ENCODE assay signal across 30 cellular contexts in genomic region chr16:8808009-8808408, GRCh38.
"Had no signal": no experiment of that assay in that cellular context is flagged by ENCODE, and none has a peak within 500 bp of the region (broad histone marks: within the 10 kb centered on the region; RNA-seq: fewer than 3 reads in every experiment).

No MANE protein-coding gene starts in this region.

- H3K4me1 Mint-ChIP-seq: nephron progenitor cell had no signal

- H3K4me3 Mint-ChIP-seq: mesothelial cell of epicardium; naive B cell; natural killer cell; nephron progenitor cell; stimulated activated memory B cell treated with anti-CD40 and anti-IgM and Interleukin-4, amounts not matched to agents 10 μg/mL and 1 μg/mL and 100 μg/mL, for 72 hours; stimulated activated naive CD8-positive, alpha-beta T cell treated with anti-CD3 and anti-CD28 coated beads, Interleukin-15, amount 100 ng/mL, for 72 hours had no signal

- H3K4me3 ChIP-seq: heart right ventricle, hepatocyte, lower lobe of right lung, ovary, prostate gland, sigmoid colon, testis, thyroid gland, transverse colon, upper lobe of left lung, vagina had no signal

- H3K27me3 ChIP-seq: heart right ventricle, hepatocyte, ovary, sigmoid colon, testis, thyroid gland, transverse colon, upper lobe of left lung, vagina had no signal

- H3K9me3 ChIP-seq: heart right ventricle, lower lobe of right lung, ovary, prostate gland, sigmoid colon, testis, thyroid gland, transverse colon, upper lobe of left lung, vagina had no signal

- H3K27me3 Mint-ChIP-seq: naive B cell; stimulated activated memory B cell treated with anti-CD40 and anti-IgM and Interleukin-4, amounts not matched to agents 10 μg/mL and 1 μg/mL and 100 μg/mL, for 72 hours; stimulated activated naive CD8-positive, alpha-beta T cell treated with anti-CD3 and anti-CD28 coated beads, Interleukin-15, amount 100 ng/mL, for 72 hours had no signal

- H3K27ac Mint-ChIP-seq: mesothelial cell of epicardium; natural killer cell; nephron progenitor cell; stimulated activated memory B cell treated with anti-CD40 and anti-IgM and Interleukin-4, amounts not matched to agents 10 μg/mL and 1 μg/mL and 100 μg/mL, for 72 hours had no signal

- ATAC-seq: heart right ventricle; left ventricle myocardium superior; lower lobe of right lung; natural killer cell; right cardiac atrium; stimulated activated memory B cell treated with anti-CD40 and anti-IgM and Interleukin-4, amounts not matched to agents 10 μg/mL and 1 μg/mL and 100 μg/mL, for 72 hours; stimulated activated naive CD8-positive, alpha-beta T cell treated with anti-CD3 and anti-CD28 coated beads, Interleukin-15, amount 100 ng/mL, for 72 hours had no signal

- H3K4me1 ChIP-seq: lower lobe of right lung, prostate gland, sigmoid colon, testis, thyroid gland, transverse colon, upper lobe of left lung, vagina had no signal

- H2AFZ ChIP-seq: hepatocyte had no signal

- H3K4me2 ChIP-seq: hepatocyte had no signal

- H3K9me3 Mint-ChIP-seq: mesothelial cell of epicardium; naive B cell; natural killer cell; nephron progenitor cell; stimulated activated memory B cell treated with anti-CD40 and anti-IgM and Interleukin-4, amounts not matched to agents 10 μg/mL and 1 μg/mL and 100 μg/mL, for 72 hours; stimulated activated naive CD8-positive, alpha-beta T cell treated with anti-CD3 and anti-CD28 coated beads, Interleukin-15, amount 100 ng/mL, for 72 hours had no signal

- H3K36me3 ChIP-seq: ovary had no signal

- DNase-seq: heart right ventricle; islet precursor cell; left ventricle myocardium superior; lower lobe of right lung; mammary epithelial cell; mesendoderm; naive B cell; natural killer cell; nephron progenitor cell; ovary; posterior cingulate gyrus; retina; right cardiac atrium; sigmoid colon; small intestine; stimulated activated CD4-positive, alpha-beta T cell treated with anti-CD3 and anti-CD28 coated beads, Interleukin-1b, Interleukin-23, amount 100 ng/mL, for 48 hours; stimulated activated CD4-positive, alpha-beta T cell treated with anti-CD3 and anti-CD28 coated beads, Interleukin-2, amount 100 ng/mL, for 48 hours; stimulated activated CD4-positive, alpha-beta T cell treated with anti-CD3 and anti-CD28 coated beads, Interleukin-4, amount 100 ng/mL, for 4 hours; stimulated activated CD8-positive, alpha-beta memory T cell treated with anti-CD3 and anti-CD28 coated beads, Interleukin-4, amount 100 ng/mL, for 48 hours; stimulated activated naive CD4-positive, alpha-beta T cell treated with Interleukin-2 at 50 U/mL for 16 hours; stimulated activated naive CD8-positive, alpha-beta T cell treated with anti-CD3 and anti-CD28 coated beads, Interleukin-15, amount 100 ng/mL, for 72 hours; testis; thyroid gland; transverse colon had no signal

- H3K27ac ChIP-seq: heart right ventricle, hepatocyte, lower lobe of right lung, ovary, prostate gland, sigmoid colon, testis, thyroid gland, transverse colon, upper lobe of left lung, vagina had no signal
